In genomic region chr6:149483849-149484635, GRCh38 we compare ENCODE assay signal across 13 cellular contexts. TPM values are rescaled to one million over a fixed set of nuclear protein-coding genes. Genes with fewer than 3 reads are reported as not detected.
DNase-seq lines count a peak whose midpoint lies in the region; ATAC-seq and TF ChIP-seq lines count a peak whose summit lies in the region.
"Had no signal": no experiment of that assay in that cellular context is flagged by ENCODE, and none has a peak within 500 bp of the region (broad histone marks: within the 10 kb centered on the region; RNA-seq: fewer than 3 reads in every experiment).

No MANE protein-coding gene starts in this region.

- H3K27ac Mint-ChIP-seq in activated naive CD4-positive, alpha-beta T cell treated with anti-CD3 and anti-CD28 coated beads, Interleukin-2, amount 50 U/mL, for 24 hours = peak overlapping the region; percentile 99
- peak overlapping the region; percentile 95 for H3K27ac Mint-ChIP-seq in activated CD8-positive, alpha-beta T cell treated with anti-CD3 and anti-CD28 coated beads, Interleukin-2, amount 10 ng/mL, durations not matched to agents 7 days and 5 days
- no peak overlapping the region for H3K27ac Mint-ChIP-seq in HFFc6

- H3K4me3 ChIP-seq in right lobe of liver = no peak overlapping the region
- H3K4me3 ChIP-seq in transverse colon = peak overlapping the region in 2 of 4 donors; percentile 4 to 42
- H3K4me3 ChIP-seq: SJCRH30, smooth muscle cell had no signal

- CTCF ChIA-PET in activated CD8-positive, alpha-beta T cell treated with anti-CD3 and anti-CD28 coated beads, Interleukin-2, amount 10 ng/mL, durations not matched to agents 7 days and 5 days (lab: Charles Lee) = interaction anchor here (1.0 to 3.9 kb wide), 13 partner anchors 10 to 456 kb away, joined by 3 to 24 read pairs (median 4); no protein-coding TSS in a partner anchor

- peak overlapping the region; percentile 94 for H3K4me3 Mint-ChIP-seq in activated naive CD4-positive, alpha-beta T cell treated with anti-CD3 and anti-CD28 coated beads, Interleukin-2, amount 50 U/mL, for 24 hours
- peak overlapping the region; percentile 84 for H3K4me3 Mint-ChIP-seq in activated CD8-positive, alpha-beta T cell treated with anti-CD3 and anti-CD28 coated beads, Interleukin-2, amount 10 ng/mL, durations not matched to agents 7 days and 5 days
- H3K4me3 Mint-ChIP-seq in HFFc6 = no peak overlapping the region

- no peak for ATAC-seq in activated CD8-positive, alpha-beta T cell treated with anti-CD3 and anti-CD28 coated beads, Interleukin-2, amount 10 ng/mL, durations not matched to agents 7 days and 5 days
- ATAC-seq in right lobe of liver (no peak), HG02610 (IDR thresholded peaks at IDR 0.05; ENCODE audit: unreplicated experiment) (no peak), GM18909 (IDR thresholded peaks at IDR 0.05; ENCODE audit: poor library complexity, unreplicated experiment) (no peak)

- DNase-seq in activated naive CD4-positive, alpha-beta T cell treated with anti-CD3 and anti-CD28 coated beads, Interleukin-2, amount 50 U/mL, for 16 hours = no peak
- DNase-seq in activated CD8-positive, alpha-beta T cell treated with anti-CD3 and anti-CD28 coated beads, Interleukin-2, amount 10 ng/mL, durations not matched to agents 7 days and 5 days = no peak
- DNase-seq in right lobe of liver (no peak), transverse colon (no peak), HFFc6 (no peak)
- DNase-seq: kidney glomerular epithelial cell, NCI-H1694 had no signal

- H3K9me3 ChIP-seq in right lobe of liver (no peaks in the 10 kb centered on the region), transverse colon (no peaks in the 10 kb centered on the region)
- H3K9me3 ChIP-seq: SJCRH30 had no signal

- H3K36me3 Mint-ChIP-seq in activated naive CD4-positive, alpha-beta T cell treated with anti-CD3 and anti-CD28 coated beads, Interleukin-2, amount 50 U/mL, for 24 hours = peaks cover 6% of the 10 kb centered on the region
- peaks cover 3% of the 10 kb centered on the region for H3K36me3 Mint-ChIP-seq in activated CD8-positive, alpha-beta T cell treated with anti-CD3 and anti-CD28 coated beads, Interleukin-2, amount 10 ng/mL, durations not matched to agents 7 days and 5 days (ENCODE audit: low read depth)
- no peaks in the 10 kb centered on the region for H3K36me3 Mint-ChIP-seq in HFFc6 (ENCODE audit: low read depth)

- in situ Hi-C loops in transverse colon (cut with MboI; ENCODE audit: low pct_ligation_motif_present in 1 of 4, low pct_unique_long_range_greater_than_20kb in 1 of 4, low sequenced_read_pairs in 3 of 4) = no loop called here

- peaks cover 69% of the 10 kb centered on the region for H3K4me1 Mint-ChIP-seq in activated naive CD4-positive, alpha-beta T cell treated with anti-CD3 and anti-CD28 coated beads, Interleukin-2, amount 50 U/mL, for 24 hours
- H3K4me1 Mint-ChIP-seq in activated CD8-positive, alpha-beta T cell treated with anti-CD3 and anti-CD28 coated beads, Interleukin-2, amount 10 ng/mL, durations not matched to agents 7 days and 5 days (ENCODE audit: low read depth) = peaks cover 62% of the 10 kb centered on the region
- H3K4me1 Mint-ChIP-seq in HFFc6 (ENCODE audit: low read depth) = peaks cover 11% of the 10 kb centered on the region

- no peaks in the 10 kb centered on the region for H3K27me3 ChIP-seq in right lobe of liver
- H3K27me3 ChIP-seq in transverse colon = no peaks in the 10 kb centered on the region
- H3K27me3 ChIP-seq: SJCRH30 had no signal

- POLR2A ChIA-PET in activated CD8-positive, alpha-beta T cell treated with anti-CD3 and anti-CD28 coated beads, Interleukin-2, amount 10 ng/mL, durations not matched to agents 7 days and 5 days (lab: Charles Lee) = interaction anchor here (0.7 to 3.3 kb wide), 12 partner anchors 9 to 408 kb away, joined by 3 to 26 read pairs (median 4); partner anchors contain the start of genes PPIL4 and TAB2

- TF ChIP-seq POLR2A in right lobe of liver (IDR thresholded peaks at IDR 0.05) (no peak), transverse colon (IDR thresholded peaks at IDR 0.05) (no peak)

- no peaks in the 10 kb centered on the region for H3K27me3 Mint-ChIP-seq in activated naive CD4-positive, alpha-beta T cell treated with anti-CD3 and anti-CD28 coated beads, Interleukin-2, amount 50 U/mL, for 24 hours
- no peaks in the 10 kb centered on the region for H3K27me3 Mint-ChIP-seq in activated CD8-positive, alpha-beta T cell treated with anti-CD3 and anti-CD28 coated beads, Interleukin-2, amount 10 ng/mL, durations not matched to agents 7 days and 5 days (ENCODE audit: low read depth)
- H3K27me3 Mint-ChIP-seq in HFFc6 (ENCODE audit: insufficient read depth) = peaks cover 9% of the 10 kb centered on the region

- intact Hi-C loops in right lobe of liver (cut with DNase I) (no loop called here), transverse colon (cut with DNase I; ENCODE audit: low total_unique reads) (no loop called here)

- no peaks in the 10 kb centered on the region for H3K9me3 Mint-ChIP-seq in activated naive CD4-positive, alpha-beta T cell treated with anti-CD3 and anti-CD28 coated beads, Interleukin-2, amount 50 U/mL, for 24 hours
- no peaks in the 10 kb centered on the region for H3K9me3 Mint-ChIP-seq in activated CD8-positive, alpha-beta T cell treated with anti-CD3 and anti-CD28 coated beads, Interleukin-2, amount 10 ng/mL, durations not matched to agents 7 days and 5 days (ENCODE audit: insufficient read depth)
- no peaks in the 10 kb centered on the region for H3K9me3 Mint-ChIP-seq in HFFc6

- 83% methylated on average over 10 of the region's 11 CpGs for WGBS in right lobe of liver (ENCODE audit: insufficient coverage, low coverage, low lambda C conversion rate, missing lambda C conversion rate)
- 81 to 87% methylated on average over 8 to 11 of the region's 11 CpGs for WGBS in transverse colon (ENCODE audit: low coverage in 1 of 2), 2 donors

- TF ChIP-seq EP300 in transverse colon (IDR thresholded peaks at IDR 0.05; ENCODE audit: low read depth) = no peak

- no peak for TF ChIP-seq CTCF in right lobe of liver (IDR thresholded peaks at IDR 0.05)
- no peak for TF ChIP-seq CTCF in transverse colon (IDR thresholded peaks at IDR 0.05)
- no peak for TF ChIP-seq CTCF in HFFc6 (IDR thresholded peaks at IDR 0.05)

- peak overlapping the region in 2 of 3 donors; percentile 24 to 83 for H3K27ac ChIP-seq in right lobe of liver
- H3K27ac ChIP-seq in transverse colon = peak overlapping the region; percentile 71 to 81 (median 75)
- H3K27ac ChIP-seq: epithelial cell of prostate, SJCRH30 had no signal

- H3K36me3 ChIP-seq in right lobe of liver (no peaks in the 10 kb centered on the region), transverse colon (no peaks in the 10 kb centered on the region)
- H3K36me3 ChIP-seq: SJCRH30 had no signal

- no peaks in the 10 kb centered on the region for H3K4me1 ChIP-seq in right lobe of liver
- peaks cover 4 to 42% (median 20%) of the 10 kb centered on the region in 4 donors for H3K4me1 ChIP-seq in transverse colon
- H3K4me1 ChIP-seq: SJCRH30 had no signal

RNA-seq across cellular contexts. Expression of gene ZC3H12D, which starts 0.8 kb away (rescaled TPM):
- 1 to 10 TPM; 6.0 to 6.1 TPM for total RNA-seq in activated CD8-positive, alpha-beta T cell treated with anti-CD3 and anti-CD28 coated beads, Interleukin-2, amount 10 ng/mL, durations not matched to agents 7 days and 5 days
- 1 to 10 TPM in 1 of 6 experiments, under 1 TPM in 5; 0.49 to 1.4 (median 0.90) TPM for total RNA-seq in right lobe of liver
- total RNA-seq in transverse colon = 10 to 100 TPM in 3 of 4 donors, 1 to 10 TPM in 1; 1.8 to 24.3 (median 12.1) TPM
- total RNA-seq in HFFc6 (2021; fragmentation: NEBNext Ultra II Directional; extraction: Animal tissue kit (Norgen Biotek cat#: 25700)) = under 1 TPM in 4 of 6 experiments, not detected in 2; 0.05 to 0.16 (median 0.10) TPM
- total RNA-seq: SJCRH30, smooth muscle cell had no signal
